Comparison of ENCODE assay signal across 27 cellular contexts in the genomic region with DNA sequence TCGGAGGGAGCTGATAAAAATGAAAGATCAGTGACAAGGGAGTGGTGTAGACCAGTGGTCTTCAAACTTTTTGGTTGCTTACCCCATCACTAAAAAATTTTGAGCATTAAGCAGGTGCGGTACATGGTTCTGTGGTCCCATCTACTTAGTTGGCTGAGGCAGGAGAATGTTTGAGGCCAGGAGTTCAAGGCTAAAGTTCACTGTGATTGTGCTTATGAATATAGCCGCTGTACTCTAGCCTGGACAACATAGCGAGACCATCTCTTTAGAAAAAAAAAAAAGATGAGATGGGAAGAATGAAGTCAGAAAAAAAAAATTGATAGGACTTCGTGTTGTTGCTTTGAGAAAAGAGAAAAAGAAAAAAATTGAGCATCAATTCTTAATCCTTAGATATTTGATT.
"Had no signal": no experiment of that assay in that cellular context is flagged by ENCODE, and none has a peak within 500 bp of the region (broad histone marks: within the 10 kb centered on the region; RNA-seq: fewer than 3 reads in every experiment).

No MANE protein-coding gene starts in this region.

- ATAC-seq: activated CD4-positive, alpha-beta T cell treated with anti-CD3 and anti-CD28 coated beads for 36 hours; activated CD8-positive, alpha-beta memory T cell treated with anti-CD3 and anti-CD28 coated beads, Interleukin-2, amount 10 ng/mL, durations not matched to agents 7 days and 5 days; activated CD8-positive, alpha-beta T cell treated with anti-CD3 and anti-CD28 coated beads, Interleukin-2, amount 10 ng/mL, durations not matched to agents 7 days and 5 days; activated T-cell treated with anti-CD3 and anti-CD28 coated beads, Interleukin-2, amount 50 U/mL, for 4 hours; activated T-helper 17 cell treated with anti-CD3 and anti-CD28 coated beads, Interleukin-2, amount 50 U/mL, for 72 hours; esophagus mucosa; T-cell had no signal

- H3K27ac ChIP-seq: brain microvascular endothelial cell, coronary artery, dorsolateral prefrontal cortex, WERI-Rb-1 had no signal

- H3K36me3 ChIP-seq: brain microvascular endothelial cell, WERI-Rb-1 had no signal

- H3K4me3 ChIP-seq: coronary artery, dorsolateral prefrontal cortex had no signal

- DNase-seq: activated CD4-positive, alpha-beta memory T cell treated with anti-CD3 and anti-CD28 coated beads for 36 hours; activated CD4-positive, alpha-beta T cell treated with anti-CD3 and anti-CD28 coated beads for 36 hours; activated CD4-positive, alpha-beta T cell treated with anti-CD3 and anti-CD28 coated beads, Interleukin-2, amount 10 ng/mL, durations not matched to agents 24 days and 14 days; activated CD4-positive, CD25-positive, alpha-beta regulatory T cell; activated CD4-positive, CD25-positive, alpha-beta regulatory T cell treated with anti-CD3 and anti-CD28 coated beads, Interleukin-2, amount 50 U/mL, for 72 hours; activated CD8-positive, alpha-beta memory T cell treated with anti-CD3 and anti-CD28 coated beads, Interleukin-2, amount 10 ng/mL, durations not matched to agents 7 days and 5 days; activated CD8-positive, alpha-beta memory T cell treated with anti-CD3 and anti-CD28 coated beads, Interleukin-2, amount 50 U/mL, for 4 hours; activated CD8-positive, alpha-beta T cell treated with anti-CD3 and anti-CD28 coated beads, Interleukin-2, amount 10 ng/mL, durations not matched to agents 7 days and 5 days; activated effector memory CD4-positive, alpha-beta T cell treated with Interleukin-2 at 50 U/mL for 16 hours; activated gamma-delta T cell treated with Interleukin-2 at 50 U/mL for 16 hours; activated naive CD4-positive, alpha-beta T cell treated with anti-CD3 and anti-CD28 coated beads, Interleukin-2, amount 50 U/mL, for 16 hours; activated naive CD4-positive, alpha-beta T cell treated with Interleukin-2 at 50 U/mL for 16 hours; activated T-cell treated with anti-CD3 and anti-CD28 coated beads, Interleukin-2, amount 50 U/mL, for 4 hours; amniotic stem cell; anterior cingulate cortex; brain microvascular endothelial cell; dorsolateral prefrontal cortex; effector memory CD4-positive, alpha-beta T cell; endodermal cell; foreskin fibroblast; head of caudate nucleus; T-cell; T1000; WERI-Rb-1 had no signal

- H3K27me3 ChIP-seq: brain microvascular endothelial cell, dorsolateral prefrontal cortex had no signal
